Comparison of ENCODE assay signal across 9 cellular contexts in the genomic region with DNA sequence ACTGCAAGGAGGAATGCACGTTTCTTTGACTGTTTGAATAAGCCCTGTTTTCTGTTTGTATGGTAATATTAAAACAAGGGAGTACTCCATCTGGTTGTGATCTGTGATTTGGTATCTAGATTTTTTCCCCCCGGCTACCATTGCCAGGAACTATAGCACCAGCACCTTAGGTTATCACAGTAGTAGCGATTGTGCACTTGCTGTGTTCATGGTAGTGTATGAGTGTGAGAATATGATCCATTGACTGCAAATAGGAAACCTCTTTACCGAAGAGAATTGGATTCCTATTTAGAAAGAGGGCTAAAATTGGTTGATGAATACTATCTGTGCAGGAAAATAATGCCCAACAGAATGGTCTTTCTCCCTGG.
DNase-seq lines count a peak whose midpoint lies in the region; ATAC-seq and TF ChIP-seq lines count a peak whose summit lies in the region.
"Had no signal": no experiment of that assay in that cellular context is flagged by ENCODE, and none has a peak within 500 bp of the region (broad histone marks: within the 10 kb centered on the region; RNA-seq: fewer than 3 reads in every experiment).

No MANE protein-coding gene starts in this region.

- no peaks in the 10 kb centered on the region for H3K9me3 Mint-ChIP-seq in CD4-positive, alpha-beta T cell

- no peaks in the 10 kb centered on the region for H3K9me3 ChIP-seq in CD4-positive, alpha-beta T cell (ENCODE audit: control insufficient read depth, low read length)
- H3K9me3 ChIP-seq in ascending aorta (no peaks in the 10 kb centered on the region), muscle layer of duodenum (ENCODE audit: control insufficient read depth in 1 of 2, low read length in 2 of 2) (no peaks in the 10 kb centered on the region)

- H3K27me3 Mint-ChIP-seq in CD4-positive, alpha-beta T cell = peaks cover 46% of the 10 kb centered on the region

- H3K4me3 ChIP-seq in ascending aorta (peak overlapping the region; percentile 50 to 73), muscle layer of duodenum (ENCODE audit: low read depth in 1 of 2, low read length in 2 of 2) (peak overlapping the region; percentile 67 to 74)

- ATAC-seq in CD4-positive, alpha-beta T cell (ENCODE audit: poor library complexity) = no peak
- ATAC-seq in HG02870 (IDR thresholded peaks at IDR 0.05; ENCODE audit: unreplicated experiment) (peak; percentile 5), omental fat pad (ENCODE audit: low FRiP score) (no peak), HG03095 (IDR thresholded peaks at IDR 0.05; ENCODE audit: unreplicated experiment) (no peak)

- no peak for DNase-seq in CD4-positive, alpha-beta T cell
- no peak for DNase-seq in ascending aorta (ENCODE audit: low spot score in 2 of 2)
- DNase-seq in NCI-H1436 (lab: John Stamatoyannopoulos, UW) = no peak
- no peak for DNase-seq in omental fat pad (ENCODE audit: low spot score)
- DNase-seq in posterior cingulate gyrus = no peak
- DNase-seq: RPMI8226 had no signal

- H3K36me3 ChIP-seq in ascending aorta (no peaks in the 10 kb centered on the region), muscle layer of duodenum (ENCODE audit: control insufficient read depth in 1 of 2, insufficient read depth in 2 of 2, low read length in 2 of 2) (no peaks in the 10 kb centered on the region)

- no peak overlapping the region for H3K27ac Mint-ChIP-seq in CD4-positive, alpha-beta T cell

- TF ChIP-seq CTCF in CD4-positive, alpha-beta T cell (IDR thresholded peaks at IDR 0.05) = no peak
- TF ChIP-seq CTCF in ascending aorta (IDR thresholded peaks at IDR 0.05) = no peak
- TF ChIP-seq CTCF in omental fat pad (IDR thresholded peaks at IDR 0.05) = no peak

- CTCF ChIA-PET in CD4-positive, alpha-beta T cell (lab: Charles Lee) = no interaction called here

- peaks cover 21% of the 10 kb centered on the region for H3K4me1 Mint-ChIP-seq in CD4-positive, alpha-beta T cell (ENCODE audit: low read depth)

- H3K27me3 ChIP-seq in CD4-positive, alpha-beta T cell (ENCODE audit: control insufficient read depth, insufficient read depth, low read length) = peaks cover 39% of the 10 kb centered on the region
- H3K27me3 ChIP-seq in ascending aorta (no peaks in the 10 kb centered on the region), muscle layer of duodenum (ENCODE audit: low read depth, low read length) (peaks cover 16% of the 10 kb centered on the region)

- no peaks in the 10 kb centered on the region for H3K36me3 Mint-ChIP-seq in CD4-positive, alpha-beta T cell (ENCODE audit: low read depth)

- intact Hi-C loops in CD4-positive, alpha-beta T cell (cut with DNase I, micrococcal nuclease) = no loop called here
- intact Hi-C loops in ascending aorta (cut with DNase I) (no loop called here), posterior cingulate gyrus (cut with DNase I) (no loop called here)

- H3K27ac ChIP-seq in CD4-positive, alpha-beta T cell (ENCODE audit: low read depth, low read length) = no peak overlapping the region
- H3K27ac ChIP-seq in ascending aorta = no peak overlapping the region
- H3K27ac ChIP-seq in muscle layer of duodenum (ENCODE audit: low read length) = no peak overlapping the region

- POLR2A ChIA-PET in CD4-positive, alpha-beta T cell (lab: Charles Lee) = no interaction called here

- H3K4me1 ChIP-seq in ascending aorta = peaks cover 0 to 3% of the 10 kb centered on the region in 2 donors
- H3K4me1 ChIP-seq in muscle layer of duodenum (ENCODE audit: control insufficient read depth in 1 of 2, insufficient read depth in 2 of 2, low read length in 2 of 2) = peaks cover 0 to 12% of the 10 kb centered on the region in 2 donors

- peak overlapping the region; percentile 93 for H3K4me3 Mint-ChIP-seq in CD4-positive, alpha-beta T cell
